ENCODE assay signal across 18 cellular contexts in the genomic region with DNA sequence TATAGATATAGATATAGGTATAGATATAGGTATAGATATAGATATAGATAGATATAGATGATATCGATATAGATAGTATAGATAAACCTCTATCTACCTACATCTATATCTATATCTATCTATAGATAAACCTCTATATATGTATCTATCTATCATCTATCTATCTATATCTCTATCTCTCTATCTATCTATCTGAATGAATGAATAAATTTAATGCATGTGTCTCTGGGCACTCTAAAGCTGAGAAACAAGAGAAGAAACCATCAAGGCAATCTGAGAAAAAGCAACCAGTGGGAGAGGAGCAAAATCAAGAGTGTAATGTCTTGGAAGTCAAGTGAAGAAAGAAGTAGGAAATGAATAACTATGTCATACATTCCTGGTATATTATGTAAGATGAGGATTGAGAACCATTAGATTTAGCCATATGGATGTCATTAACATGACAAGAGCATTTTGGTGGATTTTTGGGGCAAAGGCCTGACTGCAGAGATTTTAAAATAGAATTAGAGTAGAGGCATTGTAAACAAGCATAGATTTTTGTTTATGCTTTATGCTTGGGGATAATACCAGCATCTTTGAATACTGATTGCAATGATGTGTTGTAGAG.
DNase-seq lines count a peak whose midpoint lies in the region; ATAC-seq, FAIRE-seq and TF ChIP-seq lines count a peak whose summit lies in the region.
"Had no signal": no experiment of that assay in that cellular context is flagged by ENCODE, and none has a peak within 500 bp of the region (broad histone marks: within the 10 kb centered on the region; RNA-seq: fewer than 3 reads in every experiment).

No MANE protein-coding gene starts in this region.

- no peak overlapping the region for H3K27ac ChIP-seq in K562 (ENCODE audit: extremely low read depth, low read depth, low read length)
- no peak overlapping the region for H3K27ac ChIP-seq in transverse colon
- H3K27ac ChIP-seq in neuronal stem cell (replicated peaks; ENCODE audit: low read length), result no peak overlapping the region
- H3K27ac ChIP-seq in SJCRH30, result no peak overlapping the region
- H3K27ac ChIP-seq: KMS-11, Peyer's patch had no signal

- intact Hi-C loops in K562 (cut with micrococcal nuclease) (no loop called here), transverse colon (cut with DNase I; ENCODE audit: low total_unique reads) (no loop called here), Caco-2 (cut with micrococcal nuclease; ENCODE audit: unreplicated experiment) (no loop called here)

- CTCF ChIA-PET in K562 (lab: Yijun Ruan, JAX; ENCODE audit: low intra/inter-chr PET ratio) (no interaction called here), Caco-2 (lab: Charles Lee) (no interaction called here)

- no peak overlapping the region for H3K23ac ChIP-seq in neuronal stem cell (ENCODE audit: low read depth, low read length, poor library complexity)

- H3K9me3 ChIP-seq in K562 (replicated peaks; ENCODE audit: control insufficient read depth, insufficient read depth, low read depth, low read length), result no peaks in the 10 kb centered on the region; the same call in none of the 2 replicates
- H3K9me3 ChIP-seq in transverse colon, result no peaks in the 10 kb centered on the region
- H3K9me3 ChIP-seq in neuronal stem cell (replicated peaks in 1 of 2; ENCODE audit: control insufficient read depth in 2 of 2, insufficient read depth in 1 of 2, low read depth in 1 of 2, low read length in 2 of 2), result no peaks in the 10 kb centered on the region
- H3K9me3 ChIP-seq in Caco-2, result no peaks in the 10 kb centered on the region; the same call in 1 of the 2 replicates
- H3K9me3 ChIP-seq in SJCRH30 (replicated peaks), result no peaks in the 10 kb centered on the region; the same call in 1 of the 2 replicates
- H3K9me3 ChIP-seq: Peyer's patch had no signal

- ATAC-seq in K562, result no peak
- ATAC-seq: HepG2 had no signal

- H2BK12ac ChIP-seq in neuronal stem cell (ENCODE audit: low read length), result no peak overlapping the region

- H2BK15ac ChIP-seq in neuronal stem cell (ENCODE audit: low read length), result no peak overlapping the region

- H3K27ac Mint-ChIP-seq in Caco-2 (ENCODE audit: unreplicated experiment), result no peak overlapping the region

- no peak overlapping the region for H4K91ac ChIP-seq in neuronal stem cell (ENCODE audit: low read depth, low read length, poor library complexity)

- DNase-seq in AG08395 (ENCODE audit: low spot score) (peak; percentile 33), GM04503 (ENCODE audit: low read depth) (peak; percentile 13), K562 (ENCODE audit: extremely low read depth in 1 of 4, low spot score in 3 of 4) (no peak), fibroblast of peridontal ligament (ENCODE audit: extremely low read depth) (peak; percentile 81), transverse colon (no peak), neuronal stem cell (ENCODE audit: low spot score) (no peak), Caco-2 (no peak), SJCRH30 (no peak)
- DNase-seq: AML-193, COR-L47, NCI-H1092, NCI-H146, NCI-H2081 treated with DMSO at 0.1 percent for 48 hours, NCI-H524, Peyer's patch, Right ventricle myocardium superior had no signal

- no peak overlapping the region for H2AK5ac ChIP-seq in neuronal stem cell (ENCODE audit: low read depth, low read length)

- no peak for FAIRE-seq in K562 (lab: Jason Lieb, UNC)
- FAIRE-seq: HepG2 had no signal

- no peak overlapping the region for H3K4me3 Mint-ChIP-seq in Caco-2 (ENCODE audit: unreplicated experiment)

- TF ChIP-seq EP300 in K562 (IDR thresholded peaks at IDR 0.05; ENCODE audit: low read length), result no peak
- no peak for TF ChIP-seq EP300 in transverse colon (IDR thresholded peaks at IDR 0.05; ENCODE audit: low read depth)

- no peak for TF ChIP-seq POLR2A in K562 (conservative IDR thresholded peaks at IDR 0.05)
- TF ChIP-seq POLR2A in transverse colon (IDR thresholded peaks at IDR 0.05), result no peak

- H3K9me3 Mint-ChIP-seq in Caco-2 (ENCODE audit: unreplicated experiment), result no peaks in the 10 kb centered on the region

- H2BK5ac ChIP-seq in neuronal stem cell (ENCODE audit: low read length), result no peak overlapping the region

- no peaks in the 10 kb centered on the region for H4K20me1 ChIP-seq in K562 (replicated peaks; ENCODE audit: control insufficient read depth, insufficient read depth, low read length)

- H3K18ac ChIP-seq in neuronal stem cell (ENCODE audit: low read length), result no peak overlapping the region

- TF ChIP-seq CTCF in K562 (IDR thresholded peaks at IDR 0.05 in 2 of 3, conservative IDR thresholded peaks at IDR 0.05 in 1 of 3; ENCODE audit: insufficient read depth in 2 of 3, low read depth in 1 of 3, low read length in 3 of 3) (no peak), transverse colon (IDR thresholded peaks at IDR 0.05) (no peak), Caco-2 (IDR thresholded peaks at IDR 0.05; ENCODE audit: insufficient read depth in 1 of 2, low read depth in 1 of 2, low read length in 1 of 2, severe bottlenecking in 1 of 2, unreplicated experiment in 1 of 2) (no peak)

- TF ChIP-seq RAD21 in K562 (CRISPR knock-in tag; conservative IDR thresholded peaks at IDR 0.05 in 1 of 2, IDR thresholded peaks at IDR 0.05 in 1 of 2), result no peak

- BruUV-seq in K562 (replicated peaks; lab: Mats Ljungman, UMichigan) (no TSS peak), Caco-2 (replicated peaks; lab: Mats Ljungman, UMichigan) (no TSS peak)

- H3K9me1 ChIP-seq in K562 (ENCODE audit: control insufficient read depth, insufficient read depth, low read length), result no peaks in the 10 kb centered on the region

- H3K27me3 ChIP-seq in K562 (ENCODE audit: control insufficient read depth in 2 of 2, insufficient read depth in 2 of 2, low read length in 2 of 2), result no peaks in the 10 kb centered on the region
- no peaks in the 10 kb centered on the region for H3K27me3 ChIP-seq in transverse colon
- no peaks in the 10 kb centered on the region for H3K27me3 ChIP-seq in neuronal stem cell (ENCODE audit: control insufficient read depth in 3 of 3, insufficient read depth in 3 of 3, low read depth in 1 of 3, low read length in 3 of 3)
- H3K27me3 ChIP-seq in Caco-2 (replicated peaks; ENCODE audit: control insufficient read depth, insufficient read depth, low read length), result no peaks in the 10 kb centered on the region
- H3K27me3 ChIP-seq in SJCRH30, result no peaks in the 10 kb centered on the region
- H3K27me3 ChIP-seq: Peyer's patch had no signal

- no peaks in the 10 kb centered on the region for H3K79me2 ChIP-seq in K562 (ENCODE audit: control insufficient read depth, insufficient read depth, low read length)

- H3K27me3 Mint-ChIP-seq in Caco-2 (ENCODE audit: insufficient read depth, unreplicated experiment), result no peaks in the 10 kb centered on the region

- no peak overlapping the region for H3K14ac ChIP-seq in neuronal stem cell (ENCODE audit: low read length)

- H3K79me1 ChIP-seq in neuronal stem cell (ENCODE audit: low read depth, low read length), result no peaks in the 10 kb centered on the region

- H3K4me3 ChIP-seq in K562 (no peak overlapping the region), transverse colon (no peak overlapping the region), neuronal stem cell (ENCODE audit: low read length in 2 of 2) (no peak overlapping the region), Caco-2 (ENCODE audit: low read depth, low read length) (no peak overlapping the region), SJCRH30 (no peak overlapping the region)
- H3K4me3 ChIP-seq: Peyer's patch had no signal

- no peak overlapping the region for H4K8ac ChIP-seq in neuronal stem cell (ENCODE audit: low read depth, low read length)

- 0% methylated on average over 1 of the region's 1 CpG for WGBS in K562 (ENCODE audit: insufficient coverage, low coverage, missing lambda C conversion rate)
- WGBS in transverse colon (ENCODE audit: low coverage in 1 of 2), 2 donors, result 85 to 100% methylated on average over 1 of the region's 1 CpG
- no CpG with 5 or more reads among the region's 1 CpG for WGBS in neuronal stem cell (ENCODE audit: extremely low coverage in 2 of 2, insufficient read length in 2 of 2, insufficient replicate concordance in 1 of 2), 2 donors

- in situ Hi-C loops in K562 (cut with MboI) (no loop called here), transverse colon (cut with MboI; ENCODE audit: low pct_ligation_motif_present in 1 of 4, low pct_unique_long_range_greater_than_20kb in 1 of 4, low sequenced_read_pairs in 3 of 4) (no loop called here)

- H3K9ac ChIP-seq in K562 (ENCODE audit: insufficient read depth in 1 of 2, low read depth in 2 of 2, low read length in 2 of 2) (no peak overlapping the region), neuronal stem cell (ENCODE audit: low read depth, low read length, poor library complexity) (no peak overlapping the region)
- H3K9ac ChIP-seq: KMS-11 had no signal

- H3K36me3 ChIP-seq in K562 (ENCODE audit: control insufficient read depth, insufficient read depth, low read length), result no peaks in the 10 kb centered on the region
- H3K36me3 ChIP-seq in transverse colon, result no peaks in the 10 kb centered on the region
- no peaks in the 10 kb centered on the region for H3K36me3 ChIP-seq in neuronal stem cell (replicated peaks in 1 of 2; ENCODE audit: control insufficient read depth in 2 of 2, insufficient read depth in 2 of 2, low read length in 2 of 2)
- no peaks in the 10 kb centered on the region for H3K36me3 ChIP-seq in Caco-2 (ENCODE audit: control insufficient read depth, insufficient read depth, low read length)
- no peaks in the 10 kb centered on the region for H3K36me3 ChIP-seq in SJCRH30
- H3K36me3 ChIP-seq: Peyer's patch had no signal

- H2AFZ ChIP-seq in K562 (ENCODE audit: low read depth, low read length), result no peak overlapping the region
- no peak overlapping the region for H2AFZ ChIP-seq in neuronal stem cell (ENCODE audit: low read length)

- no peaks in the 10 kb centered on the region for H3K36me3 Mint-ChIP-seq in Caco-2 (ENCODE audit: insufficient read depth, unreplicated experiment)

- POLR2A ChIA-PET in K562 (lab: Yijun Ruan, JAX), result no interaction called here
- POLR2A ChIA-PET in Caco-2 (lab: Charles Lee), result no interaction called here

- H3K4me2 ChIP-seq in K562 (ENCODE audit: insufficient read depth, low read length) (no peak overlapping the region), neuronal stem cell (ENCODE audit: insufficient read depth, low read length, poor library complexity, severe bottlenecking) (no peak overlapping the region)
- H3K4me2 ChIP-seq: KMS-11 had no signal

- no peak overlapping the region for H3K4ac ChIP-seq in neuronal stem cell (ENCODE audit: low read length)

- no peaks in the 10 kb centered on the region for H3K4me1 Mint-ChIP-seq in Caco-2 (ENCODE audit: low read depth, unreplicated experiment)

- no peak overlapping the region for H2BK120ac ChIP-seq in neuronal stem cell (ENCODE audit: low read depth, low read length)

- H3K4me1 ChIP-seq in K562 (replicated peaks in 1 of 2; ENCODE audit: control insufficient read depth in 2 of 2, insufficient read depth in 2 of 2, low read length in 2 of 2), result no peaks in the 10 kb centered on the region
- peaks cover 0 to 4% (median 0%) of the 10 kb centered on the region in 4 donors for H3K4me1 ChIP-seq in transverse colon
- no peaks in the 10 kb centered on the region for H3K4me1 ChIP-seq in neuronal stem cell (ENCODE audit: control insufficient read depth in 2 of 2, insufficient read depth in 1 of 2, low read depth in 1 of 2, low read length in 2 of 2)
- H3K4me1 ChIP-seq in Caco-2, result no peaks in the 10 kb centered on the region
- H3K4me1 ChIP-seq in SJCRH30, result no peaks in the 10 kb centered on the region
- H3K4me1 ChIP-seq: Peyer's patch had no signal

Comparison
In these comparisons a context has a peak if more than half of its experiments do, and no peak if none do; other contexts are left out.
1. DNase-seq: peak in AG08395 (single experiment), GM04503 (single experiment) and fibroblast of peridontal ligament (single experiment); none in K562 (0 of 4), transverse colon (single experiment), neuronal stem cell (single experiment), Caco-2 (0 of 2) and SJCRH30 (0 of 2).